In genomic region chr17:74190807-74191206, GRCh38 we compare ENCODE assay signal across 17 cellular contexts. TPM values are rescaled to one million over a fixed set of nuclear protein-coding genes. Genes with fewer than 3 reads are reported as not detected.
DNase-seq lines count a peak whose midpoint lies in the region; ATAC-seq and TF ChIP-seq lines count a peak whose summit lies in the region.
"Had no signal": no experiment of that assay in that cellular context is flagged by ENCODE, and none has a peak within 500 bp of the region (broad histone marks: within the 10 kb centered on the region; RNA-seq: fewer than 3 reads in every experiment).

No MANE protein-coding gene starts in this region.

- no peak for ATAC-seq in natural killer cell

- no peak overlapping the region for H3K27ac Mint-ChIP-seq in natural killer cell
- H3K27ac Mint-ChIP-seq: activated CD8-positive, alpha-beta T cell treated with anti-CD3 and anti-CD28 coated beads for 36 hours; activated T-helper 2 cell treated with anti-CD3 and anti-CD28 coated beads, Interferon-gamma antibody, Interleukin-2, Interleukin-4, amounts not matched to agents 10 μg/mL and 5 μg/mL and 100 μg/mL, durations not matched to agents 14 hours and 24 hours and 36 hours; dendritic cell treated with granulocyte-macrophage colony-stimulating factor and Interleukin-4, amounts not matched to agents 40 ng/mL and 50 ng/mL, for 4 days; nephron; stimulated activated naive B cell treated with anti-CD40 and anti-IgM and Interleukin-4, amounts not matched to agents 10 μg/mL and 1 μg/mL and 100 μg/mL, for 72 hours had no signal

- H3K4me1 Mint-ChIP-seq in natural killer cell = no peaks in the 10 kb centered on the region

- H3K9me3 Mint-ChIP-seq in natural killer cell = no peaks in the 10 kb centered on the region
- H3K9me3 Mint-ChIP-seq: activated CD8-positive, alpha-beta T cell treated with anti-CD3 and anti-CD28 coated beads for 36 hours; activated T-helper 2 cell treated with anti-CD3 and anti-CD28 coated beads, Interferon-gamma antibody, Interleukin-2, Interleukin-4, amounts not matched to agents 10 μg/mL and 5 μg/mL and 100 μg/mL, durations not matched to agents 14 hours and 24 hours and 36 hours; dendritic cell treated with granulocyte-macrophage colony-stimulating factor and Interleukin-4, amounts not matched to agents 40 ng/mL and 50 ng/mL, for 4 days; nephron had no signal

- TF ChIP-seq CTCF in epithelial cell of esophagus (IDR thresholded peaks at IDR 0.05; ENCODE audit: insufficient read depth, low read depth, low read length, missing control alignments) = no peak
- TF ChIP-seq CTCF in natural killer cell (IDR thresholded peaks at IDR 0.05) = no peak

- H3K27me3 Mint-ChIP-seq in natural killer cell (ENCODE audit: low read depth in 2 of 2) = peaks cover 9 to 10% of the 10 kb centered on the region in 2 donors

- H3K4me3 ChIP-seq in epithelial cell of esophagus (ENCODE audit: low read length) = no peak overlapping the region
- H3K4me3 ChIP-seq: ascending aorta, BLaER1, right lobe of liver had no signal

- DNase-seq in ELF-1 (ENCODE audit: low read depth, low spot score) (peak; percentile 56), OCI-M1 (lab: John Stamatoyannopoulos, UW) (peak; percentile 15), epithelial cell of esophagus (ENCODE audit: low read depth) (peak; percentile 49), lung microvascular endothelial cell (ENCODE audit: low read depth in 2 of 2) (peak; percentile 33 to 45), retina (no peak), SKM-1 treated with dmso at 0.1 percent for 144 hours (lab: John Stamatoyannopoulos, UW; ENCODE audit: unreplicated experiment) (no peak), natural killer cell (no peak), NCI-H1930 (lab: John Stamatoyannopoulos, UW) (no peak)
- DNase-seq: activated CD8-positive, alpha-beta T cell treated with anti-CD3 and anti-CD28 coated beads for 36 hours; right lobe of liver; stimulated activated CD4-positive, alpha-beta T cell treated with anti-CD3 and anti-CD28 coated beads, Interleukin-4, amount 100 ng/mL, for 4 hours; stimulated activated naive B cell treated with anti-CD40 and anti-IgM and Interleukin-4, amounts not matched to agents 10 μg/mL and 1 μg/mL and 100 μg/mL, for 72 hours had no signal

- H3K4me3 Mint-ChIP-seq in natural killer cell = no peak overlapping the region
- H3K4me3 Mint-ChIP-seq: activated CD8-positive, alpha-beta T cell treated with anti-CD3 and anti-CD28 coated beads for 36 hours; dendritic cell treated with granulocyte-macrophage colony-stimulating factor and Interleukin-4, amounts not matched to agents 40 ng/mL and 50 ng/mL, for 4 days; nephron; stimulated activated naive B cell treated with anti-CD40 and anti-IgM and Interleukin-4, amounts not matched to agents 10 μg/mL and 1 μg/mL and 100 μg/mL, for 72 hours had no signal

- intact Hi-C loops in natural killer cell (cut with micrococcal nuclease) = no loop called here

- no peaks in the 10 kb centered on the region for H3K36me3 Mint-ChIP-seq in natural killer cell
- H3K36me3 Mint-ChIP-seq: stimulated activated naive B cell treated with anti-CD40 and anti-IgM and Interleukin-4, amounts not matched to agents 10 μg/mL and 1 μg/mL and 100 μg/mL, for 72 hours had no signal

RNA-seq across cellular contexts. Expression of gene RPL38, which starts 12.7 kb away (rescaled TPM):
- total RNA-seq in lung microvascular endothelial cell = 3,826 and 4,570 TPM in 2 replicates
- 100 to 1,000 TPM; 560 to 802 (median 759) TPM for total RNA-seq in natural killer cell

RNA-seq across cellular contexts. Expression of gene TTYH2, which starts 22.6 kb away (rescaled TPM):
- 0.40 and 0.44 TPM in 2 replicates for total RNA-seq in lung microvascular endothelial cell
- 1 to 10 TPM; 4.3 to 7.9 (median 4.8) TPM for total RNA-seq in natural killer cell

Comparison
In these comparisons a context has a peak if more than half of its experiments do, and no peak if none do; other contexts are left out.
1. DNase-seq: peak in ELF-1 (single experiment), OCI-M1 (single experiment), epithelial cell of esophagus (single experiment) and lung microvascular endothelial cell (2 of 2); none in retina (single experiment), SKM-1 treated with dmso at 0.1 percent for 144 hours (single experiment), natural killer cell (single experiment) and NCI-H1930 (0 of 2).